1 cellular context compared by ENCODE assay signal in genomic region chr1:179583869-179584268, GRCh38.
TF ChIP-seq lines count a peak whose summit lies in the region.

No MANE protein-coding gene starts in this region.

TF ChIP-seq in H1, 55 proteins besides CTCF, POLR2A, EP300 and RAD21 (continued from another document):
- TF ChIP-seq TAF1 (IDR thresholded peaks at IDR 0.05; ENCODE audit: low read depth, low read length) (no peak), FOSL1 (IDR thresholded peaks at IDR 0.05; ENCODE audit: insufficient read depth, low read depth, low read length) (no peak), SAP30 (IDR thresholded peaks at IDR 0.05; ENCODE audit: insufficient read depth, insufficient replicate concordance, low read length) (no peak), KDM4A (IDR thresholded peaks at IDR 0.05; ENCODE audit: low read depth, low read length, severe bottlenecking) (no peak), HDAC2 (IDR thresholded peaks at IDR 0.05; ENCODE audit: borderline replicate concordance in 1 of 2, low read depth in 2 of 2, low read length in 2 of 2) (no peak), CHD1 (IDR thresholded peaks at IDR 0.05; ENCODE audit: low read depth, low read length) (no peak), BCL11A (IDR thresholded peaks at IDR 0.05; ENCODE audit: low read depth in 2 of 2, low read length in 2 of 2) (no peak), YY1 (IDR thresholded peaks at IDR 0.05; ENCODE audit: low read depth, low read length) (no peak), HDAC6 (IDR thresholded peaks at IDR 0.05; ENCODE audit: low read depth, low read length) (no peak), ASH2L (IDR thresholded peaks at IDR 0.05; ENCODE audit: low read length) (no peak), GABPA (IDR thresholded peaks at IDR 0.05; ENCODE audit: borderline replicate concordance, insufficient read depth, low read length) (no peak)
- TF ChIP-seq, protein P1, sequence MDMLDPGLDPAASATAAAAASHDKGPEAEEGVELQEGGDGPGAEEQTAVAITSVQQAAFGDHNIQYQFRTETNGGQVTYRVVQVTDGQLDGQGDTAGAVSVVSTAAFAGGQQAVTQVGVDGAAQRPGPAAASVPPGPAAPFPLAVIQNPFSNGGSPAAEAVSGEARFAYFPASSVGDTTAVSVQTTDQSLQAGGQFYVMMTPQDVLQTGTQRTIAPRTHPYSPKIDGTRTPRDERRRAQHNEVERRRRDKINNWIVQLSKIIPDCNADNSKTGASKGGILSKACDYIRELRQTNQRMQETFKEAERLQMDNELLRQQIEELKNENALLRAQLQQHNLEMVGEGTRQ (IDR thresholded peaks at IDR 0.05; ENCODE audit: low read length): no peak
TF ChIP-seq in H1: peak in this region for 0.
